ENCODE assay signal across 19 cellular contexts in the genomic region with DNA sequence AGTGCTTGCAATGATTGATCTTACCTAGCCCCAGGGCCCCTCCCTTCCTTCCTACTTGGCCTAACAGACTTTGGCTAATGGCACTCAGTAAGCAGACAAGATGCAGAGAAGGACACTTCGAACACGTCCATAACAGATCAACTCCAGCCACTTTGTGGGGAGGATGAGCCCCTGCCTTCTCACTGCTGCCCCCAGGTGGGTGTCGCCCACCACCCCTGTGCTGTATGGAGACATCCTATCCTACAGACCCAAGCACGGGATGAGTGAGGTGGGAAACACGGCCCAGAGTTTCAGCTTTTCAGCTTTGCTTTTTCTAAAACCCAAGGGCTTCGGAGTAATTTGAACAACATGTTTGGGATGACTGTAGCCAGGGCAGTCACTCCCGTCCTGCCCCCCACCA. TPM values are rescaled to one million over a fixed set of nuclear protein-coding genes. Genes with fewer than 3 reads are reported as not detected.
DNase-seq lines count a peak whose midpoint lies in the region; FAIRE-seq and TF ChIP-seq lines count a peak whose summit lies in the region.
"Had no signal": no experiment of that assay in that cellular context is flagged by ENCODE, and none has a peak within 500 bp of the region (broad histone marks: within the 10 kb centered on the region; RNA-seq: fewer than 3 reads in every experiment).

No MANE protein-coding gene starts in this region.

- no peak for DNase-seq in T-helper 2 cell treated with Interferon-gamma antibody and Interleukin-4, amounts not matched to agents 5 μg/mL and 100 μg/mL, for 36 hours (ENCODE audit: low spot score)
- DNase-seq in T-helper 2 cell (no peak), endothelial cell (ENCODE audit: low spot score) (peak; percentile 40), progenitor cell of endocrine pancreas (ENCODE audit: low spot score, unreplicated experiment) (no peak), NCI-H2107 treated with DMSO at 0.1 percent for 48 hours (lab: John Stamatoyannopoulos, UW; ENCODE audit: unreplicated experiment) (no peak), foreskin melanocyte (no peak), D721Med (ENCODE audit: insufficient read length, low spot score) (no peak)
- DNase-seq: activated CD4-positive, alpha-beta T cell treated with anti-CD3 and anti-CD28 coated beads, Interleukin-2, amount 10 ng/mL, durations not matched to agents 7 days and 5 days; activated gamma-delta T cell treated with Interleukin-2 at 50 U/mL for 16 hours; gastrocnemius medialis; left colon; naive thymus-derived CD4-positive, alpha-beta T cell; NCI-H1417 treated with DMSO at 0.1 percent for 48 hours; NCI-H748 treated with DMSO at 0.1 percent for 48 hours; spleen; upper lobe of right lung had no signal

- H3K36me3 ChIP-seq in OCI-LY1 (ENCODE audit: insufficient read depth, low read length) = peaks cover 40% of the 10 kb centered on the region
- H3K36me3 ChIP-seq: gastrocnemius medialis, upper lobe of right lung had no signal

- no peak overlapping the region for H3K4me2 ChIP-seq in OCI-LY1 (ENCODE audit: low read length)

- 0 out of 2 replicates have a peak, but pooled peaks cover 3% of the 10 kb centered on the region for H4K20me1 ChIP-seq in OCI-LY1 (ENCODE audit: insufficient read depth, low read length)

- H3K36me3 Mint-ChIP-seq in T-helper 2 cell treated with Interferon-gamma antibody and Interleukin-4, amounts not matched to agents 5 μg/mL and 100 μg/mL, for 36 hours (ENCODE audit: low read depth) = peaks cover 14% of the 10 kb centered on the region
- H3K36me3 Mint-ChIP-seq in endothelial cell (ENCODE audit: low read depth, unreplicated experiment) (no peaks in the 10 kb centered on the region), progenitor cell of endocrine pancreas (ENCODE audit: insufficient read depth) (peaks cover 1% of the 10 kb centered on the region)

- H3K4me3 Mint-ChIP-seq in T-helper 2 cell treated with Interferon-gamma antibody and Interleukin-4, amounts not matched to agents 5 μg/mL and 100 μg/mL, for 36 hours = no peak overlapping the region
- H3K4me3 Mint-ChIP-seq in endothelial cell (ENCODE audit: unreplicated experiment) = no peak overlapping the region
- H3K4me3 Mint-ChIP-seq in progenitor cell of endocrine pancreas (ENCODE audit: low read depth) = no peak overlapping the region
- H3K4me3 Mint-ChIP-seq: activated CD4-positive, alpha-beta T cell treated with anti-CD3 and anti-CD28 coated beads, Interleukin-2, amount 10 ng/mL, durations not matched to agents 7 days and 5 days; naive thymus-derived CD4-positive, alpha-beta T cell had no signal

- no peaks in the 10 kb centered on the region for H3K27me3 ChIP-seq in OCI-LY1 (ENCODE audit: insufficient read depth, low read length)
- H3K27me3 ChIP-seq: gastrocnemius medialis, spleen, upper lobe of right lung had no signal

- no peaks in the 10 kb centered on the region for H3F3A ChIP-seq in OCI-LY1 (ENCODE audit: insufficient read depth, low read length)

- no peaks in the 10 kb centered on the region for H3K9me3 Mint-ChIP-seq in T-helper 2 cell treated with Interferon-gamma antibody and Interleukin-4, amounts not matched to agents 5 μg/mL and 100 μg/mL, for 36 hours
- no peaks in the 10 kb centered on the region for H3K9me3 Mint-ChIP-seq in endothelial cell (ENCODE audit: unreplicated experiment)
- no peaks in the 10 kb centered on the region for H3K9me3 Mint-ChIP-seq in progenitor cell of endocrine pancreas (ENCODE audit: low read depth)
- H3K9me3 Mint-ChIP-seq: activated CD4-positive, alpha-beta T cell treated with anti-CD3 and anti-CD28 coated beads, Interleukin-2, amount 10 ng/mL, durations not matched to agents 7 days and 5 days; naive thymus-derived CD4-positive, alpha-beta T cell had no signal

- no peak overlapping the region for H3K27ac ChIP-seq in OCI-LY1 (ENCODE audit: low read depth, low read length, poor library complexity, severe bottlenecking)
- H3K27ac ChIP-seq: coronary artery, gastrocnemius medialis, spleen, upper lobe of right lung had no signal

- no peaks in the 10 kb centered on the region for H3K27me3 Mint-ChIP-seq in T-helper 2 cell treated with Interferon-gamma antibody and Interleukin-4, amounts not matched to agents 5 μg/mL and 100 μg/mL, for 36 hours (ENCODE audit: low read depth)
- peaks cover 4% of the 10 kb centered on the region for H3K27me3 Mint-ChIP-seq in endothelial cell (ENCODE audit: unreplicated experiment)
- H3K27me3 Mint-ChIP-seq in progenitor cell of endocrine pancreas = peaks cover 8% of the 10 kb centered on the region
- H3K27me3 Mint-ChIP-seq: activated CD4-positive, alpha-beta T cell treated with anti-CD3 and anti-CD28 coated beads, Interleukin-2, amount 10 ng/mL, durations not matched to agents 7 days and 5 days; naive thymus-derived CD4-positive, alpha-beta T cell had no signal

- no peak overlapping the region for H2AFZ ChIP-seq in OCI-LY1 (ENCODE audit: low read length)

- peak overlapping the region; percentile 45 for H3K27ac Mint-ChIP-seq in T-helper 2 cell treated with Interferon-gamma antibody and Interleukin-4, amounts not matched to agents 5 μg/mL and 100 μg/mL, for 36 hours
- H3K27ac Mint-ChIP-seq in endothelial cell (ENCODE audit: unreplicated experiment) = no peak overlapping the region
- H3K27ac Mint-ChIP-seq in progenitor cell of endocrine pancreas = peak overlapping the region; percentile 81
- H3K27ac Mint-ChIP-seq: activated CD4-positive, alpha-beta T cell treated with anti-CD3 and anti-CD28 coated beads, Interleukin-2, amount 10 ng/mL, durations not matched to agents 7 days and 5 days had no signal

- H3K9me2 ChIP-seq in OCI-LY1 (ENCODE audit: low read depth, low read length) = no peaks in the 10 kb centered on the region

- TF ChIP-seq CTCF in OCI-LY1 (IDR thresholded peaks at IDR 0.05; ENCODE audit: low read length) (peak; percentile 38; the same call in 1 of the 2 replicates), endothelial cell (IDR thresholded peaks at IDR 0.05; ENCODE audit: unreplicated experiment) (peak; percentile 34), progenitor cell of endocrine pancreas (IDR thresholded peaks at IDR 0.05; ENCODE audit: unreplicated experiment) (peak; percentile 19), D721Med (IDR thresholded peaks at IDR 0.05; ENCODE audit: insufficient read depth, missing control alignments) (no peak)

- H3K4me3 ChIP-seq in OCI-LY1 (ENCODE audit: low read depth, low read length, poor library complexity, severe bottlenecking) = no peak overlapping the region
- H3K4me3 ChIP-seq: coronary artery, gastrocnemius medialis, spleen, upper lobe of right lung had no signal

- H3K4me1 ChIP-seq in OCI-LY1 (ENCODE audit: insufficient read depth, low read length, severe bottlenecking) = peaks cover 37% of the 10 kb centered on the region
- H3K4me1 ChIP-seq: gastrocnemius medialis, upper lobe of right lung had no signal

- no peaks in the 10 kb centered on the region for H3K9me3 ChIP-seq in OCI-LY1 (ENCODE audit: low read length)
- H3K9me3 ChIP-seq: gastrocnemius medialis, spleen, upper lobe of right lung had no signal

- no peak overlapping the region for H3K9ac ChIP-seq in OCI-LY1 (ENCODE audit: low read length)

- H3K79me2 ChIP-seq in OCI-LY1 (ENCODE audit: insufficient read depth, low read length) = peaks cover 100% of the 10 kb centered on the region

- H3K4me1 Mint-ChIP-seq in T-helper 2 cell treated with Interferon-gamma antibody and Interleukin-4, amounts not matched to agents 5 μg/mL and 100 μg/mL, for 36 hours (ENCODE audit: low read depth) = peaks cover 53% of the 10 kb centered on the region
- H3K4me1 Mint-ChIP-seq in endothelial cell (ENCODE audit: unreplicated experiment) = peaks cover 11% of the 10 kb centered on the region
- peaks cover 10% of the 10 kb centered on the region for H3K4me1 Mint-ChIP-seq in progenitor cell of endocrine pancreas (ENCODE audit: low read depth)

- no peak for FAIRE-seq in D721Med (lab: Jason Lieb, UNC)
- FAIRE-seq: A204.1 had no signal

RNA-seq across cellular contexts. Expression of a gene that starts 5.5 kb away (rescaled TPM):
- 17.4 TPM for total RNA-seq in endothelial cell (ENCODE audit: unreplicated experiment)
- 28.9 and 31.3 TPM in 2 replicates for total RNA-seq in progenitor cell of endocrine pancreas
